Comparison of ENCODE assay signal across 9 cellular contexts in genomic region chr10:117373848-117374505, GRCh38. TPM values are rescaled to one million over a fixed set of nuclear protein-coding genes. Genes with fewer than 3 reads are reported as not detected.
DNase-seq lines count a peak whose midpoint lies in the region; ATAC-seq, FAIRE-seq and TF ChIP-seq lines count a peak whose summit lies in the region.
"Had no signal": no experiment of that assay in that cellular context is flagged by ENCODE, and none has a peak within 500 bp of the region (broad histone marks: within the 10 kb centered on the region; RNA-seq: fewer than 3 reads in every experiment).

No MANE protein-coding gene starts in this region.

- no peaks in the 10 kb centered on the region for H3K9me3 ChIP-seq in keratinocyte (ENCODE audit: control insufficient read depth, low read depth, low read length)

- peaks cover 12% of the 10 kb centered on the region for H4K20me1 ChIP-seq in keratinocyte (ENCODE audit: control insufficient read depth, extremely low read depth, insufficient read depth, low read length)

- peaks cover 30% of the 10 kb centered on the region for H3K4me1 ChIP-seq in keratinocyte (ENCODE audit: control insufficient read depth, extremely low read depth, insufficient read depth, low read length)

- TF ChIP-seq CTCF in cardiac fibroblast (IDR thresholded peaks at IDR 0.05; ENCODE audit: low read depth, low read length) (no peak), keratinocyte (optimal IDR thresholded peaks at IDR 0.05 in 1 of 3, IDR thresholded peaks at IDR 0.05 in 1 of 3, conservative IDR thresholded peaks at IDR 0.05 in 1 of 3; ENCODE audit: extremely low read depth in 1 of 3, insufficient read depth in 2 of 3, low read length in 3 of 3) (no peak)

- H2AFZ ChIP-seq in keratinocyte (ENCODE audit: control insufficient read depth, low read length), result no peak overlapping the region

- peaks cover 3% of the 10 kb centered on the region for H3K27me3 ChIP-seq in keratinocyte (ENCODE audit: control insufficient read depth, extremely low read depth, insufficient read depth, low read length)

- peak; percentile 5 for DNase-seq in DMS79 treated with DMSO at 0.1 percent for 48 hours (lab: John Stamatoyannopoulos, UW)
- no peak for DNase-seq in DMS79 (lab: John Stamatoyannopoulos, UW)
- peak; percentile 25 for DNase-seq in SW480 (ENCODE audit: low spot score)
- DNase-seq in cardiac fibroblast (ENCODE audit: low read depth in 2 of 2), result peak; percentile 57 to 74
- no peak for DNase-seq in keratinocyte (ENCODE audit: low read depth, low spot score)
- DNase-seq in stimulated activated CD4-positive, alpha-beta T cell treated with anti-CD3 and anti-CD28 coated beads, Interleukin-15, amount 100 ng/mL, for 24 hours, result peak; percentile 40
- DNase-seq in NCI-H2196 treated with DMSO at 0.1 percent for 48 hours (lab: John Stamatoyannopoulos, UW; ENCODE audit: unreplicated experiment), result no peak

- H3K9ac ChIP-seq in keratinocyte (ENCODE audit: control insufficient read depth, extremely low read depth, insufficient read depth, low read length), result peak overlapping the region; percentile 90

- peak overlapping the region; percentile 31 for H3K27ac ChIP-seq in keratinocyte (ENCODE audit: control insufficient read depth, insufficient read depth, low read length)

- H3K4me3 ChIP-seq in cardiac fibroblast (replicated peaks in 1 of 2; ENCODE audit: low read depth in 2 of 2, low read length in 2 of 2), result peak overlapping the region; percentile 86 to 96
- peak overlapping the region; percentile 69 to 90 (median 84) for H3K4me3 ChIP-seq in keratinocyte (ENCODE audit: control insufficient read depth in 2 of 3, extremely low read depth in 1 of 3, insufficient read depth in 2 of 3, low read depth in 1 of 3, low read length in 3 of 3)

- H3K36me3 ChIP-seq in keratinocyte (ENCODE audit: control insufficient read depth in 2 of 2, extremely low read depth in 1 of 2, insufficient read depth in 2 of 2, low read length in 2 of 2), result no peaks in the 10 kb centered on the region

- no peak for FAIRE-seq in keratinocyte (lab: Jason Lieb, UNC)
- FAIRE-seq: A204.1 had no signal

- H3K9me1 ChIP-seq in keratinocyte (ENCODE audit: control insufficient read depth, extremely low read depth, insufficient read depth, low read length), result no peaks in the 10 kb centered on the region

- dilution Hi-C loops in keratinocyte (cut with MboI; ENCODE audit: extremely low pct_ligation_motif_present, low sequenced_read_pairs), result no loop called here

- peaks cover 60% of the 10 kb centered on the region for H3K79me2 ChIP-seq in keratinocyte (ENCODE audit: control insufficient read depth, insufficient read depth, low read length)

- ATAC-seq in HG03354 (IDR thresholded peaks at IDR 0.05; ENCODE audit: poor library complexity, severe bottlenecking, unreplicated experiment), result peak; percentile 18

- H3K4me2 ChIP-seq in keratinocyte (ENCODE audit: control insufficient read depth, extremely low read depth, insufficient read depth, low read depth, low read length), result peak overlapping the region; percentile 95

RNA-seq across cellular contexts. Expression of gene PDZD8, which starts 1.3 kb away (rescaled TPM):
- 17.6 to 30.7 TPM (median 24.3 TPM) in 3 replicates for polyA plus RNA-seq in keratinocyte
- 30.8 TPM for polyA plus RNA-seq in keratinocyte (2011; ENCODE audit: low read depth)
- 15.8 and 27.3 TPM in 2 replicates for polyA plus RNA-seq in keratinocyte (2011; cell fraction: cytosol; rRNA removed)
- 25.9 and 31.7 TPM in 2 replicates for polyA plus RNA-seq in keratinocyte (2011; cell fraction: nucleus; rRNA removed)
- polyA plus RNA-seq in keratinocyte (2012; ENCODE audit: low replicate concordance), result 16.3 and 23.7 TPM in 2 replicates
- 19.2 to 106 TPM (median 63.8 TPM) in 3 replicates for polyA minus RNA-seq in keratinocyte
- polyA minus RNA-seq in keratinocyte (2011; cell fraction: cytosol; rRNA and poly(A)+ RNA removed), result 34.1 TPM
- polyA minus RNA-seq in keratinocyte (2011; cell fraction: nucleus; rRNA and poly(A)+ RNA removed), result 60.1 and 141 TPM in 2 replicates

Comparison
In these comparisons a context has a peak if more than half of its experiments do, and no peak if none do; other contexts are left out.
1. DNase-seq: peak in DMS79 treated with DMSO at 0.1 percent for 48 hours (single experiment), SW480 (single experiment), cardiac fibroblast (2 of 2) and stimulated activated CD4-positive, alpha-beta T cell treated with anti-CD3 and anti-CD28 coated beads, Interleukin-15, amount 100 ng/mL, for 24 hours (single experiment); none in DMS79 (single experiment), keratinocyte (single experiment) and NCI-H2196 treated with DMSO at 0.1 percent for 48 hours (single experiment).